In the genomic region with DNA sequence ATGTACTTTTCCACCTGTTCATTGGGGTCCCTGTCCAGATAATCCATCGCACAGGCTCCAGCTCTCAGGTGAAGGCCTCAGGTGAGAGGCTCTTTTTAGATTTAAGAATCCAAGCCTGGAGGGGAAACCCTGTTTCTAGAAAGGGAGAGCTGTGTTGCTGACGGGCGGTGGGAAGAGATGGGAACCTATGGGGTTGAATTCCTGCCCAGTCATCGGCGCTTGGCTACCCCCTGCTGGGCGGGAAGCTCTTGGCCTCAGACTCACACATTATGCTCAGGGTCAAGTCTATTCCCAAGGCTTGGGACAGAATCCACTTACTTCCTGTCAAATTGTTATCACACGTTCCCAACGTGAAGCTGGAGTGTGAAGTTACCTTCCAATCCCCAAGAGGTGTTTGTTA, we compare ENCODE assay signal across 2 cellular contexts.
TF ChIP-seq lines count a peak whose summit lies in the region.

No MANE protein-coding gene starts in this region.

TF ChIP-seq in H1, 55 proteins besides CTCF, POLR2A, EP300 and RAD21 (continued from another document):
- TF ChIP-seq MAFK (IDR thresholded peaks at IDR 0.05; ENCODE audit: low read depth, low read length): peak; percentile 55; the same call in 1 of the 2 replicates
- no peak for TF ChIP-seq SAP30 (IDR thresholded peaks at IDR 0.05; ENCODE audit: insufficient read depth, insufficient replicate concordance, low read length)
- TF ChIP-seq TEAD4 (IDR thresholded peaks at IDR 0.05; ENCODE audit: low read depth, low read length): 0 out of 2 replicates have a peak, but pooled peaks have one; percentile 19
- TF ChIP-seq CTBP2 (IDR thresholded peaks at IDR 0.05; ENCODE audit: borderline replicate concordance, insufficient read depth, insufficient read length, low read length): no peak
- TF ChIP-seq BACH1 (IDR thresholded peaks at IDR 0.05; ENCODE audit: low read length): 0 out of 2 replicates have a peak, but pooled peaks have one; percentile 40
- 0 out of 2 replicates have a peak, but pooled peaks have one; percentile 6 for TF ChIP-seq YY1 (IDR thresholded peaks at IDR 0.05; ENCODE audit: low read depth, low read length)

TF ChIP-seq in neural cell, 6 proteins besides CTCF, POLR2A, EP300 and RAD21 (continued from another document):
- TF ChIP-seq, protein P1, sequence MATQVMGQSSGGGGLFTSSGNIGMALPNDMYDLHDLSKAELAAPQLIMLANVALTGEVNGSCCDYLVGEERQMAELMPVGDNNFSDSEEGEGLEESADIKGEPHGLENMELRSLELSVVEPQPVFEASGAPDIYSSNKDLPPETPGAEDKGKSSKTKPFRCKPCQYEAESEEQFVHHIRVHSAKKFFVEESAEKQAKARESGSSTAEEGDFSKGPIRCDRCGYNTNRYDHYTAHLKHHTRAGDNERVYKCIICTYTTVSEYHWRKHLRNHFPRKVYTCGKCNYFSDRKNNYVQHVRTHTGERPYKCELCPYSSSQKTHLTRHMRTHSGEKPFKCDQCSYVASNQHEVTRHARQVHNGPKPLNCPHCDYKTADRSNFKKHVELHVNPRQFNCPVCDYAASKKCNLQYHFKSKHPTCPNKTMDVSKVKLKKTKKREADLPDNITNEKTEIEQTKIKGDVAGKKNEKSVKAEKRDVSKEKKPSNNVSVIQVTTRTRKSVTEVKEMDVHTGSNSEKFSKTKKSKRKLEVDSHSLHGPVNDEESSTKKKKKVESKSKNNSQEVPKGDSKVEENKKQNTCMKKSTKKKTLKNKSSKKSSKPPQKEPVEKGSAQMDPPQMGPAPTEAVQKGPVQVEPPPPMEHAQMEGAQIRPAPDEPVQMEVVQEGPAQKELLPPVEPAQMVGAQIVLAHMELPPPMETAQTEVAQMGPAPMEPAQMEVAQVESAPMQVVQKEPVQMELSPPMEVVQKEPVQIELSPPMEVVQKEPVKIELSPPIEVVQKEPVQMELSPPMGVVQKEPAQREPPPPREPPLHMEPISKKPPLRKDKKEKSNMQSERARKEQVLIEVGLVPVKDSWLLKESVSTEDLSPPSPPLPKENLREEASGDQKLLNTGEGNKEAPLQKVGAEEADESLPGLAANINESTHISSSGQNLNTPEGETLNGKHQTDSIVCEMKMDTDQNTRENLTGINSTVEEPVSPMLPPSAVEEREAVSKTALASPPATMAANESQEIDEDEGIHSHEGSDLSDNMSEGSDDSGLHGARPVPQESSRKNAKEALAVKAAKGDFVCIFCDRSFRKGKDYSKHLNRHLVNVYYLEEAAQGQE (IDR thresholded peaks at IDR 0.05; ENCODE audit: borderline replicate concordance): peak; percentile 44
- TF ChIP-seq SMC3 (conservative IDR thresholded peaks at IDR 0.05; ENCODE audit: poor library complexity) (no peak), TAF1 (IDR thresholded peaks at IDR 0.05; ENCODE audit: low read depth) (no peak), EZH2 (IDR thresholded peaks at IDR 0.05; ENCODE audit: borderline replicate concordance, insufficient read depth, low read length, poor library complexity, severe bottlenecking) (no peak), POLR2AphosphoS5 (IDR thresholded peaks at IDR 0.05) (no peak)
